13 cellular contexts compared by ENCODE assay signal in genomic region chr1:204123376-204123775, GRCh38. TPM values are rescaled to one million over a fixed set of nuclear protein-coding genes. Genes with fewer than 3 reads are reported as not detected.
DNase-seq lines count a peak whose midpoint lies in the region; ATAC-seq and TF ChIP-seq lines count a peak whose summit lies in the region.
"Had no signal": no experiment of that assay in that cellular context is flagged by ENCODE, and none has a peak within 500 bp of the region (broad histone marks: within the 10 kb centered on the region; RNA-seq: fewer than 3 reads in every experiment).

No MANE protein-coding gene starts in this region.

- intact Hi-C loops in heart left ventricle (cut with DNase I) (loop anchor here in 1 of 10 donors (10.0 kb wide), 1 partner anchor 149 kb away; no protein-coding TSS in a partner anchor), cardiac septum (cut with DNase I) (no loop called here), transverse colon (cut with DNase I; ENCODE audit: low total_unique reads) (loop anchor here (5.0 kb wide), 1 partner anchor 51 kb away; the partner anchor contains the start of gene SOX13), esophagus squamous epithelium (cut with DNase I) (loop anchor here (5.0 kb wide), 2 partner anchors 56 to 251 kb away; no protein-coding TSS in a partner anchor)

- TF ChIP-seq POLR2A in heart left ventricle (IDR thresholded peaks at IDR 0.05) = no peak
- TF ChIP-seq POLR2A in transverse colon (IDR thresholded peaks at IDR 0.05) = no peak
- TF ChIP-seq POLR2A in esophagus squamous epithelium (IDR thresholded peaks at IDR 0.05) = no peak

- H3K27me3 ChIP-seq in heart left ventricle = no peaks in the 10 kb centered on the region
- H3K27me3 ChIP-seq in transverse colon = no peaks in the 10 kb centered on the region
- H3K27me3 ChIP-seq in esophagus squamous epithelium = no peaks in the 10 kb centered on the region

- 69 to 82% (median 77%) methylated on average over 9 of the region's 9 CpGs for WGBS in heart left ventricle, 4 donors
- 77% methylated on average over 9 of the region's 9 CpGs; no CpG with 5 or more reads in 1 of the 2 donors for WGBS in transverse colon (ENCODE audit: low coverage in 1 of 2), 2 donors
- 71 to 80% methylated on average over 5 of the region's 9 CpGs for WGBS in esophagus squamous epithelium, 2 donors

- in situ Hi-C loops in transverse colon (cut with MboI; ENCODE audit: low pct_ligation_motif_present in 1 of 4, low pct_unique_long_range_greater_than_20kb in 1 of 4, low sequenced_read_pairs in 3 of 4) = loop anchor here in 1 of 4 donors (10.0 kb wide), 1 partner anchor 49 kb away; the partner anchor contains the start of gene SOX13

- ATAC-seq in heart left ventricle = no peak
- peak; percentile 42 for ATAC-seq in SK-N-SH treated with all-trans-retinoic acid at 6 μM for 48 hours
- ATAC-seq in GM19463 (IDR thresholded peaks at IDR 0.05; ENCODE audit: unreplicated experiment) = no peak

- H3K4me1 ChIP-seq in heart left ventricle = peaks cover 4 to 27% (median 15%) of the 10 kb centered on the region in 12 donors
- peaks cover 0 to 15% (median 5%) of the 10 kb centered on the region in 4 donors for H3K4me1 ChIP-seq in transverse colon
- H3K4me1 ChIP-seq in esophagus squamous epithelium = peaks cover 0 to 30% (median 9%) of the 10 kb centered on the region in 3 donors

- DNase-seq in heart left ventricle (peak in 1 of 5 donors; percentile 54), cardiac septum (ENCODE audit: low spot score) (no peak), hepatic stellate cell (ENCODE audit: low spot score) (peak; percentile 55), transverse colon (peak; percentile 27), esophagus squamous epithelium (lab: John Stamatoyannopoulos, UW) (no peak), coronary artery (ENCODE audit: low spot score) (no peak)
- DNase-seq: activated CD4-positive, alpha-beta T cell treated with anti-CD3 and anti-CD28 coated beads, Interleukin-2, amount 50 U/mL, for 4 hours; CD4-positive, alpha-beta T cell; cerebellar nuclear complex; mesenchymal stem cell; stimulated activated CD4-positive, alpha-beta T cell treated with anti-CD3 and anti-CD28 coated beads, Interleukin-1b, Interleukin-23, amount 100 ng/mL, for 48 hours had no signal

- no peak overlapping the region for H3K27ac ChIP-seq in heart left ventricle
- H3K27ac ChIP-seq in transverse colon = no peak overlapping the region
- H3K27ac ChIP-seq in esophagus squamous epithelium = no peak overlapping the region
- no peak overlapping the region for H3K27ac ChIP-seq in coronary artery

- H3K9me3 ChIP-seq in heart left ventricle = no peaks in the 10 kb centered on the region
- no peaks in the 10 kb centered on the region for H3K9me3 ChIP-seq in transverse colon
- no peaks in the 10 kb centered on the region for H3K9me3 ChIP-seq in esophagus squamous epithelium

- no peak for TF ChIP-seq EP300 in transverse colon (IDR thresholded peaks at IDR 0.05; ENCODE audit: low read depth)

- H3K4me3 ChIP-seq in heart left ventricle (no peak overlapping the region), transverse colon (no peak overlapping the region), esophagus squamous epithelium (no peak overlapping the region), coronary artery (no peak overlapping the region)

- TF ChIP-seq CTCF in heart left ventricle (IDR thresholded peaks at IDR 0.05) = peak in 8 of 12 donors; percentile 4 to 31 (median 20)
- peak in 4 of 5 experiments; percentile 31 to 50 (median 37) for TF ChIP-seq CTCF in transverse colon (IDR thresholded peaks at IDR 0.05)
- TF ChIP-seq CTCF in esophagus squamous epithelium (IDR thresholded peaks at IDR 0.05) = peak in 2 of 6 experiments; percentile 26 to 49
- TF ChIP-seq CTCF in coronary artery (IDR thresholded peaks at IDR 0.05) = no peak

- H3K36me3 ChIP-seq in heart left ventricle (peaks cover 0 to 82% (median 61%) of the 10 kb centered on the region in 9 donors), transverse colon (peaks cover 0 to 35% (median 4%) of the 10 kb centered on the region in 4 donors), esophagus squamous epithelium (peaks cover 6 to 88% (median 18%) of the 10 kb centered on the region in 3 donors)

TF ChIP-seq in SK-N-SH treated with all-trans-retinoic acid at 6 μM for 48 hours, 23 proteins besides CTCF, POLR2A, EP300 and RAD21:
- TF ChIP-seq CSDC2 (CRISPR knock-in tag; IDR thresholded peaks at IDR 0.05) = no peak
- TF ChIP-seq PPARA (CRISPR knock-in tag; IDR thresholded peaks at IDR 0.05; ENCODE audit: borderline replicate concordance) = no peak
- no peak for TF ChIP-seq ZC3H10 (CRISPR knock-in tag; IDR thresholded peaks at IDR 0.05)
- no peak for TF ChIP-seq ZNF8 (CRISPR knock-in tag; IDR thresholded peaks at IDR 0.05)
- no peak for TF ChIP-seq TCF4 (CRISPR knock-in tag; IDR thresholded peaks at IDR 0.05; ENCODE audit: borderline replicate concordance)
- no peak for TF ChIP-seq ZFP3 (CRISPR knock-in tag; IDR thresholded peaks at IDR 0.05)
- TF ChIP-seq ZFP30 (CRISPR knock-in tag; IDR thresholded peaks at IDR 0.05) = no peak
- no peak for TF ChIP-seq ZNF70 (CRISPR knock-in tag; IDR thresholded peaks at IDR 0.05)
- no peak for TF ChIP-seq ARNTL (CRISPR knock-in tag; IDR thresholded peaks at IDR 0.05; ENCODE audit: borderline replicate concordance, low read depth)
- no peak for TF ChIP-seq SNAI2 (CRISPR knock-in tag; IDR thresholded peaks at IDR 0.05)
TF ChIP-seq in SK-N-SH treated with all-trans-retinoic acid at 6 μM for 48 hours: peak in this region for 0.

RNA-seq across cellular contexts. Expression of gene ETNK2, which starts 28.5 kb away (rescaled TPM):
- total RNA-seq in heart left ventricle = 10 to 100 TPM in 1 of 9 donors, 1 to 10 TPM in 8; 1.1 to 16.3 (median 2.5) TPM
- polyA plus RNA-seq in heart left ventricle = 1 to 10 TPM; 3.0 to 6.5 TPM
- total RNA-seq in cardiac septum = 1.9 TPM
- total RNA-seq in transverse colon = 1 to 10 TPM in 3 of 4 donors, not detected in 1; 1.9 to 3.7 (median 3.3) TPM
- 10 to 100 TPM in 2 of 4 donors, 1 to 10 TPM in 2; 6.7 to 54.4 (median 25.0) TPM for total RNA-seq in esophagus squamous epithelium

RNA-seq across cellular contexts. Expression of gene REN, which starts 42.8 kb away (rescaled TPM):
- total RNA-seq in heart left ventricle (not detected), cardiac septum (not detected), transverse colon (1 to 10 TPM in 1 of 4 donors, not detected in 3; 2.7 TPM), esophagus squamous epithelium (under 1 TPM in 2 of 4 donors, not detected in 2; 0.38 to 0.99 TPM)
- polyA plus RNA-seq in heart left ventricle = not detected
- total RNA-seq: CD4-positive, alpha-beta T cell had no signal

RNA-seq across cellular contexts. Expression of gene SOX13, which starts 50.5 kb away (rescaled TPM):
- total RNA-seq in heart left ventricle = 10 to 100 TPM in 8 of 9 donors, 1 to 10 TPM in 1; 8.8 to 16.0 (median 13.0) TPM
- 1 to 10 TPM; 8.2 to 8.5 TPM for polyA plus RNA-seq in heart left ventricle
- 17.9 TPM for total RNA-seq in cardiac septum
- total RNA-seq in transverse colon = 10 to 100 TPM; 12.1 to 34.1 (median 33.4) TPM
- total RNA-seq in esophagus squamous epithelium = 10 to 100 TPM in 3 of 4 donors, 1 to 10 TPM in 1; 9.0 to 21.2 (median 14.5) TPM

Comparison
In these comparisons a context has a peak if more than half of its experiments do, and no peak if none do; other contexts are left out.
1. DNase-seq: peak in hepatic stellate cell (single experiment) and transverse colon (single experiment); none in cardiac septum (single experiment), esophagus squamous epithelium (single experiment) and coronary artery (single experiment).